Comparison of ENCODE assay signal across 7 cellular contexts in the genomic region with DNA sequence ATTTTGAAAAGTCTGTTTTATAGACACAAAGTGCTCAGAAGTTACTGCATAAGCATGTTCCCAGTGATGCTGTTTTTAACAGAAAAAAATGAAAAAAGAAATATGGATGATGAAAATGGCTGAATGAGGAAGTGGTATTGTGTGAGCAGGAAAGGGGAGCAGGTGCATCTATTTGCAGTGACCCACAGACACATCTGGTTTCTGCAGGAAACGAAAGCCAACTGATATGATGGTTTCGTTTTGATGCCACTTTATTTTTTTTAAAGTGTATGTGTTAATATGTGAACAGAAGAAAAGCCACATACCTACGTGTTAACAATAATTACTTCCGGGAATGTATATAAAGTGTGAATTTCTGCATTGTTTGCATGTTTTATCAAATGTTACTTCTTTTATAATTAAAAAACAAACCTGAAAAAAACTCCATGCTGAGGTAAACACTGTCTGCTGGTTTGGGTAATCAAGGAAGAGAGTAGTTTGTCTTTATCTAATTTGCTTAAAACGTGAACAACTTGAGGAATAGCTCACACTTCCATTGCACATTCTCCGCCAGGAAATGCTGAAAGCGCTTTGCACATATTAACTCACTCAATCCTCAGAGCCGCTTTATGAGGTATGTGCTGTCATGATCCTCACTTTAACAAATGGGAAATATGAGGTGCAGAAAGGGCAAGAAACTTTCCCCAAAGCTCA.
A peak's percentile ranks its signal among the peaks of the same experiment; 100 is the strongest.
DNase-seq lines count a peak whose midpoint lies in the region; ATAC-seq lines count a peak whose summit lies in the region.

No MANE protein-coding gene starts in this region.

- DNase-seq in Jurkat, Clone E6-1 (ENCODE audit: low read depth, low spot score) = peak; percentile 97
- peak; percentile 82 for DNase-seq in germinal center (ENCODE audit: low spot score)
- DNase-seq in SHP77 treated with DMSO at 0.1 percent for 48 hours (lab: John Stamatoyannopoulos, UW) = no peak
- no peak for DNase-seq in SKM-1 treated with dmso at 0.1 percent for 144 hours (lab: John Stamatoyannopoulos, UW; ENCODE audit: unreplicated experiment)
- DNase-seq in stimulated activated CD4-positive, alpha-beta T cell treated with anti-CD3 and anti-CD28 coated beads, Interleukin-4, amount 100 ng/mL, for 1 hour = no peak

- peak overlapping the region; percentile 35 for H3K4me3 ChIP-seq in Jurkat, Clone E6-1 (ENCODE audit: low read length)

- ATAC-seq in GM18520 (IDR thresholded peaks at IDR 0.05; ENCODE audit: unreplicated experiment) (peak; percentile 70), GM21529 (IDR thresholded peaks at IDR 0.05; ENCODE audit: unreplicated experiment) (peak; percentile 74)

Comparison
In these comparisons a context has a peak if more than half of its experiments do, and no peak if none do; other contexts are left out.
1. DNase-seq: peak in Jurkat, Clone E6-1 (single experiment) and germinal center (single experiment); none in SHP77 treated with DMSO at 0.1 percent for 48 hours (single experiment), SKM-1 treated with dmso at 0.1 percent for 144 hours (single experiment) and stimulated activated CD4-positive, alpha-beta T cell treated with anti-CD3 and anti-CD28 coated beads, Interleukin-4, amount 100 ng/mL, for 1 hour (single experiment).